In the genomic region with DNA sequence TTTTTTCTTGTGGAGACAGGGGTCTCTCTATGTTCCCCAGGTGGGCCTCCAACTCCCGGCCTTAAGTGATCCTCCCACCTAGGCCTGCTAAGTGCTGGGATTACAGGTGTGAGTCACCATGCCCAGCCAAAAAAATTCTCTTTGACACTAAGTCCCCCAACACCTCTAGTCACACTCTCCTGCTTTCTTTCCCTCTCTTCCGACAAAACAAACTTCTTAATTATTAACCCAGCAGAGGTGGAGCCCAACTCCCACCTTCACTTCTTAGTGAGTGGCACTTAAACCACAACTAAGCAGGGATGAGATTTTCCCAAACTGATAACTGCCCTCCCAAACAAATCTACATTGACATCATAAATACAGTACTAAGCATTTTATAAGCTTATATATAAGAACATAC, we compare ENCODE assay signal across 26 cellular contexts.
"Had no signal": no experiment of that assay in that cellular context is flagged by ENCODE, and none has a peak within 500 bp of the region (broad histone marks: within the 10 kb centered on the region; RNA-seq: fewer than 3 reads in every experiment).

No MANE protein-coding gene starts in this region.

- H3K4me1 Mint-ChIP-seq: activated naive CD4-positive, alpha-beta T cell treated with anti-CD3 and anti-CD28 coated beads, Interleukin-2, amount 10 ng/mL, durations not matched to agents 7 days and 5 days; activated naive CD8-positive, alpha-beta T cell treated with anti-CD3 and anti-CD28 coated beads, Interleukin-2, amount 10 ng/mL, durations not matched to agents 7 days and 5 days had no signal

- H3K27ac ChIP-seq: adrenal gland, Peyer's patch, VCaP had no signal

- H3K4me1 ChIP-seq: Peyer's patch had no signal

- H3K27ac Mint-ChIP-seq: activated CD4-positive, alpha-beta memory T cell treated with anti-CD3 and anti-CD28 coated beads for 36 hours; activated CD4-positive, alpha-beta T cell treated with anti-CD3 and anti-CD28 coated beads, Interleukin-2, amount 10 ng/mL, durations not matched to agents 7 days and 5 days; activated naive CD4-positive, alpha-beta T cell treated with anti-CD3 and anti-CD28 coated beads, Interleukin-2, amount 10 ng/mL, durations not matched to agents 7 days and 5 days; activated naive CD8-positive, alpha-beta T cell treated with anti-CD3 and anti-CD28 coated beads, Interleukin-2, amount 10 ng/mL, durations not matched to agents 7 days and 5 days; activated T-helper 2 cell treated with anti-CD3 and anti-CD28 coated beads, Interferon-gamma antibody, Interleukin-2, Interleukin-4, amounts not matched to agents 10 μg/mL and 5 μg/mL and 100 μg/mL, durations not matched to agents 14 hours and 24 hours and 36 hours had no signal

- H3K4me3 ChIP-seq: adrenal gland, MG63, Peyer's patch had no signal

- H3K9me3 ChIP-seq: adrenal gland, MG63, Peyer's patch had no signal

- H3K36me3 ChIP-seq: adrenal gland, MG63, Peyer's patch had no signal

- H3K4me3 Mint-ChIP-seq: activated CD4-positive, alpha-beta memory T cell treated with anti-CD3 and anti-CD28 coated beads for 36 hours; activated CD4-positive, alpha-beta T cell treated with anti-CD3 and anti-CD28 coated beads, Interleukin-2, amount 10 ng/mL, durations not matched to agents 7 days and 5 days; activated naive CD4-positive, alpha-beta T cell treated with anti-CD3 and anti-CD28 coated beads, Interleukin-2, amount 10 ng/mL, durations not matched to agents 7 days and 5 days; activated naive CD8-positive, alpha-beta T cell treated with anti-CD3 and anti-CD28 coated beads, Interleukin-2, amount 10 ng/mL, durations not matched to agents 7 days and 5 days; activated T-cell treated with anti-CD3 and anti-CD28 coated beads, Interleukin-2, amount 50 U/mL, for 4 hours had no signal

- ATAC-seq: activated T-cell treated with anti-CD3 and anti-CD28 coated beads, Interleukin-2, amount 50 U/mL, for 4 hours had no signal

- DNase-seq: activated CD4-positive, alpha-beta memory T cell treated with anti-CD3 and anti-CD28 coated beads for 36 hours; activated CD4-positive, alpha-beta T cell treated with anti-CD3 and anti-CD28 coated beads, Interleukin-2, amount 10 ng/mL, durations not matched to agents 7 days and 5 days; activated CD4-positive, CD25-positive, alpha-beta regulatory T cell; activated CD8-positive, alpha-beta memory T cell treated with anti-CD3 and anti-CD28 coated beads for 24 hours; activated gamma-delta T cell treated with Interleukin-2 at 50 U/mL for 16 hours; activated naive CD4-positive, alpha-beta T cell treated with anti-CD3 and anti-CD28 coated beads, Interleukin-2, amount 10 ng/mL, durations not matched to agents 7 days and 5 days; activated naive CD8-positive, alpha-beta T cell treated with anti-CD3 and anti-CD28 coated beads, Interleukin-2, amount 10 ng/mL, durations not matched to agents 7 days and 5 days; activated T-cell treated with anti-CD3 and anti-CD28 coated beads, Interleukin-2, amount 50 U/mL, for 4 hours; adrenal gland; anterior cingulate cortex; MG63; MV-4-11; NCI-H1092 treated with DMSO at 0.1 percent for 48 hours; NCI-H1417 treated with DMSO at 0.1 percent for 48 hours; NCI-H1694 treated with DMSO at 0.1 percent for 48 hours; NCI-H2081; NCI-H2227 treated with DMSO at 0.1 percent for 48 hours; NCI-H446 treated with DMSO at 0.1 percent for 48 hours; NCI-H524 treated with DMSO at 0.1 percent for 48 hours; NCI-H774; Peyer's patch; SHP77 treated with DMSO at 0.1 percent for 48 hours; T-helper 2 cell; T1000 had no signal

- H3K36me3 Mint-ChIP-seq: activated CD4-positive, alpha-beta memory T cell treated with anti-CD3 and anti-CD28 coated beads for 36 hours; activated naive CD4-positive, alpha-beta T cell treated with anti-CD3 and anti-CD28 coated beads, Interleukin-2, amount 10 ng/mL, durations not matched to agents 7 days and 5 days; activated naive CD8-positive, alpha-beta T cell treated with anti-CD3 and anti-CD28 coated beads, Interleukin-2, amount 10 ng/mL, durations not matched to agents 7 days and 5 days had no signal

- H3K9me3 Mint-ChIP-seq: activated CD4-positive, alpha-beta memory T cell treated with anti-CD3 and anti-CD28 coated beads for 36 hours; activated CD4-positive, alpha-beta T cell treated with anti-CD3 and anti-CD28 coated beads, Interleukin-2, amount 10 ng/mL, durations not matched to agents 7 days and 5 days; activated naive CD4-positive, alpha-beta T cell treated with anti-CD3 and anti-CD28 coated beads, Interleukin-2, amount 10 ng/mL, durations not matched to agents 7 days and 5 days; activated naive CD8-positive, alpha-beta T cell treated with anti-CD3 and anti-CD28 coated beads, Interleukin-2, amount 10 ng/mL, durations not matched to agents 7 days and 5 days; activated T-cell treated with anti-CD3 and anti-CD28 coated beads, Interleukin-2, amount 50 U/mL, for 4 hours; activated T-helper 2 cell treated with anti-CD3 and anti-CD28 coated beads, Interferon-gamma antibody, Interleukin-2, Interleukin-4, amounts not matched to agents 10 μg/mL and 5 μg/mL and 100 μg/mL, durations not matched to agents 14 hours and 24 hours and 36 hours had no signal

- H3K27me3 Mint-ChIP-seq: activated CD4-positive, alpha-beta T cell treated with anti-CD3 and anti-CD28 coated beads, Interleukin-2, amount 10 ng/mL, durations not matched to agents 7 days and 5 days had no signal

- H3K27me3 ChIP-seq: adrenal gland, MG63, Peyer's patch had no signal
